In the genomic region with DNA sequence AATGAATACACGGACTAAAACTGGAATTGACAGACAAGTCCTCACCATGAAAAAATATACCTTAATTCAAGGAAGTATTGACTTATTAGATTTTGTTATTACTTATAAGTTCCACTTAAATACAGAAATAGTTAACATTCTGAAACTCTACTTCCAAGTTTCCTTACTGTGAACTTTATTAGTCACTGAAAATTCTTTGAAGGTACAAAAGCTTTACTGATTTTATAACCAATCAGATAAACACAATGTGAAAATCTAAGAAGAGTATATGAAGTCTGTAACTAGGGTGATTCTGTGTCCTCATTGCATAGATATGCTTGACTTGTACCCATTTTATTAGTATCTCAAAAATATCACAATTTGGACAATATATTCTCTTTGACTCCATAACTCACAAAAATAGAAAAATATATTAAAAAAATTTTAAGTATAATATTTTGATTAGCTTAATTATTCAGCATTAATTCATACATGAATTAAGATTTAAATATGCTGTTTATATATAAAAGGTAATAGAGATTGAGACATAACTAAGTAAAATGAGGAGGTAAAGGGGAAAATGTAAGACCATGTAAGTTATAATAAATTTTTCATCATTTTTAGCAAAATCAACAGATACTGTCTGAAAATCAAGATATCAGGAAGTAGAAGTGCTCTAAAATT, we compare ENCODE assay signal across 22 cellular contexts. TPM values are rescaled to one million over a fixed set of nuclear protein-coding genes. Genes with fewer than 3 reads are reported as not detected.
DNase-seq lines count a peak whose midpoint lies in the region; ATAC-seq, FAIRE-seq and TF ChIP-seq lines count a peak whose summit lies in the region.
"Had no signal": no experiment of that assay in that cellular context is flagged by ENCODE, and none has a peak within 500 bp of the region (broad histone marks: within the 10 kb centered on the region; RNA-seq: fewer than 3 reads in every experiment).

No MANE protein-coding gene starts in this region.

- no peaks in the 10 kb centered on the region for H3K36me3 ChIP-seq in kidney (ENCODE audit: control insufficient read depth in 1 of 2, insufficient read depth in 2 of 2, low read length in 2 of 2)
- no peaks in the 10 kb centered on the region for H3K36me3 ChIP-seq in endodermal cell (ENCODE audit: control insufficient read depth, insufficient read depth, low read length)
- H3K36me3 ChIP-seq: BE2C, HAP-1 had no signal

- H3K9me3 ChIP-seq in kidney (ENCODE audit: control insufficient read depth in 1 of 2, low read length in 2 of 2) (no peaks in the 10 kb centered on the region), endodermal cell (ENCODE audit: control insufficient read depth, low read length) (no peaks in the 10 kb centered on the region)
- H3K9me3 ChIP-seq: BE2C, HAP-1 had no signal

- H3K27ac ChIP-seq in kidney (ENCODE audit: low read depth in 2 of 2, low read length in 2 of 2) = no peak overlapping the region
- no peak overlapping the region for H3K27ac ChIP-seq in endodermal cell (ENCODE audit: low read depth, low read length)
- H3K27ac ChIP-seq: GM23248, HL-60 had no signal

- peak; percentile 86 for FAIRE-seq in A204.1 (lab: Jason Lieb, UNC)
- peak; percentile 23 for FAIRE-seq in RCC 7860 (lab: Jason Lieb, UNC)
- FAIRE-seq in frontal cortex (lab: Jason Lieb, UNC) = peak; percentile 6
- peak; percentile 91 for FAIRE-seq in kidney (lab: Jason Lieb, UNC)

- ATAC-seq in stimulated activated naive CD8-positive, alpha-beta T cell treated with anti-CD3 and anti-CD28 coated beads, Interleukin-15, Interleukin-2, amounts not matched to agents 100 U/mL and 50 U/mL, for 24 hours = no peak
- no peak for ATAC-seq in HG03439 (IDR thresholded peaks at IDR 0.05; ENCODE audit: unreplicated experiment)
- ATAC-seq: GM12878 had no signal

- H3K4me1 Mint-ChIP-seq in endodermal cell = peaks cover 31% of the 10 kb centered on the region

- no peak for TF ChIP-seq CTCF in kidney (IDR thresholded peaks at IDR 0.05; ENCODE audit: borderline replicate concordance, extremely low read depth, insufficient read depth)
- TF ChIP-seq CTCF in endodermal cell (conservative IDR thresholded peaks at IDR 0.05) = no peak

- H3K27ac Mint-ChIP-seq in endodermal cell = no peak overlapping the region
- H3K27ac Mint-ChIP-seq: CD4-positive, CD25-positive, alpha-beta regulatory T cell had no signal

- intact Hi-C loops in kidney (cut with DNase I) = no loop called here

- no peaks in the 10 kb centered on the region for H3K27me3 Mint-ChIP-seq in endodermal cell (ENCODE audit: insufficient read depth)
- H3K27me3 Mint-ChIP-seq: CD4-positive, CD25-positive, alpha-beta regulatory T cell; CD8-positive, alpha-beta memory T cell had no signal

- H3K4me1 ChIP-seq in kidney (ENCODE audit: control insufficient read depth in 1 of 2, insufficient read depth in 1 of 2, low read depth in 1 of 2, low read length in 2 of 2) (peaks cover 13 to 14% of the 10 kb centered on the region in 2 donors), endodermal cell (ENCODE audit: control insufficient read depth, insufficient read depth, low read length) (peaks cover 2% of the 10 kb centered on the region)
- H3K4me1 ChIP-seq: BE2C had no signal

- no peaks in the 10 kb centered on the region for H3K27me3 ChIP-seq in endodermal cell (ENCODE audit: control insufficient read depth, insufficient read depth, low read length, poor library complexity, severe bottlenecking)
- H3K27me3 ChIP-seq: BE2C had no signal

- 80% methylated on average over 1 of the region's 1 CpG; no CpG with 5 or more reads in 1 of the 2 experiments for WGBS in endodermal cell (ENCODE audit: insufficient coverage in 1 of 2, insufficient read length in 1 of 2), 2 experiments

- H3K4me3 ChIP-seq in kidney (ENCODE audit: low read length in 2 of 2) = no peak overlapping the region
- H3K4me3 ChIP-seq in endodermal cell (ENCODE audit: low read length) = no peak overlapping the region
- H3K4me3 ChIP-seq: GM12878, GM23248, HAP-1 had no signal

- DNase-seq in RCC 7860 (ENCODE audit: low spot score) (no peak), frontal cortex (ENCODE audit: low spot score in 2 of 2) (no peak), kidney (no peak), glomerular visceral epithelial cell (ENCODE audit: extremely low spot score) (no peak), endodermal cell (no peak)
- no peak for DNase-seq in stimulated activated naive CD8-positive, alpha-beta T cell treated with anti-CD3 and anti-CD28 coated beads, Interleukin-15, Interleukin-2, amounts not matched to agents 100 U/mL and 50 U/mL, for 24 hours
- DNase-seq: 8988T; ACHN; BE2C; C1 segment of cervical spinal cord; CD4-positive, CD25-positive, alpha-beta regulatory T cell; CD8-positive, alpha-beta memory T cell; COR-L47; DMS79; GM23248 had no signal

- H3K4me3 Mint-ChIP-seq in endodermal cell = no peak overlapping the region

- H3K9me3 Mint-ChIP-seq in endodermal cell = no peaks in the 10 kb centered on the region
- H3K9me3 Mint-ChIP-seq: CD4-positive, CD25-positive, alpha-beta regulatory T cell; CD8-positive, alpha-beta memory T cell had no signal

- peaks cover 6% of the 10 kb centered on the region for H3K36me3 Mint-ChIP-seq in endodermal cell (ENCODE audit: low read depth)

- H3K9ac ChIP-seq in kidney (ENCODE audit: low read length in 2 of 2) = no peak overlapping the region
- no peak overlapping the region for H3K9ac ChIP-seq in endodermal cell (ENCODE audit: extremely low read depth, low read length, poor library complexity, severe bottlenecking)
- H3K9ac ChIP-seq: GM23248 had no signal

RNA-seq across cellular contexts. Expression of a gene that starts 6.6 kb away (rescaled TPM):
- total RNA-seq in frontal cortex (97.8 TPM), kidney (9.6 TPM), endodermal cell (10 to 100 TPM; 15.7 to 16.5 TPM)
- polyA plus RNA-seq in kidney (ENCODE audit: insufficient read depth, low read depth, low replicate concordance) = 5.3 TPM
- 16.4 TPM for polyA plus RNA-seq in endodermal cell (2013, experiment 1 of 2)
- 16.6 TPM for polyA plus RNA-seq in endodermal cell (2013, experiment 2 of 2)

RNA-seq across cellular contexts. Expression of a gene that starts 24.8 kb away (rescaled TPM):
- total RNA-seq in frontal cortex (not detected), kidney (not detected), endodermal cell (not detected)
- not detected for polyA plus RNA-seq in kidney (ENCODE audit: insufficient read depth, low read depth, low replicate concordance)
- polyA plus RNA-seq in endodermal cell (2013, experiment 1 of 2) = not detected
- polyA plus RNA-seq in endodermal cell (2013, experiment 2 of 2) = not detected
- total RNA-seq: CD4-positive, CD25-positive, alpha-beta regulatory T cell; CD8-positive, alpha-beta memory T cell; GM12878; GM23248; H4; HT1080 had no signal
- polyA plus RNA-seq: CD4-positive, CD25-positive, alpha-beta regulatory T cell; CD8-positive, alpha-beta memory T cell; GM12878; GM23248 had no signal

RNA-seq across cellular contexts. Expression of a gene that starts 38.0 kb away (rescaled TPM):
- total RNA-seq in frontal cortex = not detected
- total RNA-seq in kidney = not detected
- polyA plus RNA-seq in kidney (ENCODE audit: insufficient read depth, low read depth, low replicate concordance) = not detected
- under 1 TPM in 1 of 2 donors, not detected in 1; 0.69 TPM for total RNA-seq in endodermal cell
- not detected for polyA plus RNA-seq in endodermal cell (2013, experiment 1 of 2)
- not detected for polyA plus RNA-seq in endodermal cell (2013, experiment 2 of 2)
- total RNA-seq: CD4-positive, CD25-positive, alpha-beta regulatory T cell; CD8-positive, alpha-beta memory T cell; GM12878; GM23248; H4; HT1080 had no signal
- polyA plus RNA-seq: CD4-positive, CD25-positive, alpha-beta regulatory T cell; CD8-positive, alpha-beta memory T cell; GM23248 had no signal

RNA-seq across cellular contexts. Expression of a gene that starts 52.7 kb away (rescaled TPM):
- total RNA-seq in frontal cortex = 17.9 TPM
- total RNA-seq in kidney = 14.1 TPM
- 7.7 TPM for polyA plus RNA-seq in kidney (ENCODE audit: insufficient read depth, low read depth, low replicate concordance)
- total RNA-seq in endodermal cell = 10 to 100 TPM; 12.2 to 15.5 TPM
- 13.5 TPM for polyA plus RNA-seq in endodermal cell (2013, experiment 1 of 2)
- polyA plus RNA-seq in endodermal cell (2013, experiment 2 of 2) = 10.4 TPM
